Comparison of ENCODE assay signal across 8 cellular contexts in the genomic region with DNA sequence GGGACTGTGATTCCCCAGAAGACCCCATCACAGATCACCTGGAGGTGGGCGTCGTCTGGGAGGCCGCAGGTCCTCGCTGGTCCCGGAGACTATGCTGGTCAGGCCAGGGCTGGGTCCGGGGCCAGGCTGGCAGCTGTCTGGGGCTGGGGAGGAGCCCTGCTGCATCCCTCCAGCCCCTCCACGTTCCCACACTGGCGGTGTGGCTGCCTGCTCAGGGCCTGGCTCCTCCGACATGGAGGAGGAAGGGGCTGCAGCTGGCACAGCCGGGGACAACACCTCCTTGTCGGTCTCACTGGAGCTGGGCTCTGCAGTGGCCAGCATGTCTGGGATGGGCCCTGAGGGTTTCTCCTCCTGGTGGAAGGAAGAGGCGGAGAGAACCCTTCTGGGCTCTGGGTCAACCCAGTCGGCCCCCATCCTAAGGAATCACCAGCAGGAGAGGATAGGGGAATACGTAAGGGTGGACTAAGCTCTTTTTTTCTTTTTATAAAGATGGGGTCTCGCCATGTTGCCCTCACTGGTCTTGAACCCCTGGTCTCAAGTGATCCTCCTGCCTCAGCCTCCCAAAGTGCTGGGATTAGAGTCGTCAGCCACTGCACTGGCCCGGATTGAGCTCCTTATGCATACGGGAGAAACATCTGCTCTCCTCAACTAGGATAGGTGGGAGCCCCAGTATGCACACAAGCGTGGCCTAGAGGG.
DNase-seq lines count a peak whose midpoint lies in the region; TF ChIP-seq lines count a peak whose summit lies in the region.

No MANE protein-coding gene starts in this region.

- no peaks in the 10 kb centered on the region for H3K79me2 ChIP-seq in MM.1S (ENCODE audit: low read length)

- no peak for DNase-seq in MM.1S
- DNase-seq in NCI-H510A (lab: John Stamatoyannopoulos, UW) = no peak
- DNase-seq in NCI-H1930 (lab: John Stamatoyannopoulos, UW) = no peak
- no peak for DNase-seq in UCSD-AML1 (lab: John Stamatoyannopoulos, UW; ENCODE audit: unreplicated experiment)
- DNase-seq in NCI-H1417 treated with DMSO at 0.1 percent for 48 hours (lab: John Stamatoyannopoulos, UW) = no peak

- H3F3A ChIP-seq in MM.1S (ENCODE audit: insufficient read depth, low read length) = no peaks in the 10 kb centered on the region

- H3K27ac Mint-ChIP-seq in nephron = peak overlapping the region; percentile 97 to 99 (median 99)

- peaks cover 4% of the 10 kb centered on the region for H3K36me3 Mint-ChIP-seq in nephron (ENCODE audit: low read depth)

- peak overlapping the region; percentile 65 for H2AFZ ChIP-seq in MM.1S (ENCODE audit: low read length)

- H3K4me1 ChIP-seq in BLaER1 = peaks cover 29% of the 10 kb centered on the region
- H3K4me1 ChIP-seq in MM.1S (ENCODE audit: low read length) = no peaks in the 10 kb centered on the region
- H3K4me1 ChIP-seq in duodenal mucosa (ENCODE audit: control insufficient read depth in 1 of 2, insufficient read depth in 2 of 2, low read length in 2 of 2) = peaks cover 16 to 32% of the 10 kb centered on the region in 2 donors

- TF ChIP-seq CTCF in MM.1S (IDR thresholded peaks at IDR 0.05; ENCODE audit: low read length) (no peak), nephron (IDR thresholded peaks at IDR 0.05; ENCODE audit: unreplicated experiment in 3 of 3) (no peak)

- no peaks in the 10 kb centered on the region for H3K9me3 ChIP-seq in BLaER1
- H3K9me3 ChIP-seq in MM.1S (replicated peaks; ENCODE audit: insufficient read depth, low read length) = no peaks in the 10 kb centered on the region
- no peaks in the 10 kb centered on the region for H3K9me3 ChIP-seq in duodenal mucosa (ENCODE audit: control insufficient read depth in 1 of 2, low read length in 2 of 2)

- H3K27me3 ChIP-seq in BLaER1 = no peaks in the 10 kb centered on the region
- peaks cover 23% of the 10 kb centered on the region for H3K27me3 ChIP-seq in MM.1S (replicated peaks; ENCODE audit: insufficient read depth, low read length)
- H3K27me3 ChIP-seq in duodenal mucosa (ENCODE audit: control insufficient read depth in 1 of 2, insufficient read depth in 2 of 2, low read length in 2 of 2) = no peaks in the 10 kb centered on the region

- H3K4me2 ChIP-seq in BLaER1 (peak overlapping the region; percentile 87), MM.1S (ENCODE audit: low read depth, low read length) (peak overlapping the region; percentile 49; the same call in 1 of the 2 replicates)

- H3K27ac ChIP-seq in BLaER1 = peak overlapping the region; percentile 99
- peak overlapping the region; percentile 81; the same call in 1 of the 2 replicates for H3K27ac ChIP-seq in MM.1S (ENCODE audit: low read length)
- peak overlapping the region; percentile 97 for H3K27ac ChIP-seq in duodenal mucosa (ENCODE audit: low read depth, low read length)

- H3K27me3 Mint-ChIP-seq in nephron (ENCODE audit: low read depth) = peaks cover 5% of the 10 kb centered on the region

- peaks cover 10% of the 10 kb centered on the region for H3K4me1 Mint-ChIP-seq in nephron

- H3K9me3 Mint-ChIP-seq in nephron = no peaks in the 10 kb centered on the region

- H3K4me3 ChIP-seq in BLaER1 (peak overlapping the region; percentile 83), MM.1S (ENCODE audit: low read length) (peak overlapping the region; percentile 69), duodenal mucosa (ENCODE audit: low read depth in 1 of 2, low read length in 2 of 2) (peak overlapping the region; percentile 73 to 82)

- no peaks in the 10 kb centered on the region for H4K20me1 ChIP-seq in BLaER1
- H4K20me1 ChIP-seq in MM.1S (ENCODE audit: insufficient read depth, low read length) = no peaks in the 10 kb centered on the region

- H3K4me3 Mint-ChIP-seq in nephron = peak overlapping the region; percentile 92 to 97 (median 95)

- H3K36me3 ChIP-seq in BLaER1 (peaks cover 33% of the 10 kb centered on the region), MM.1S (replicated peaks; ENCODE audit: insufficient read depth, low read length) (no peaks in the 10 kb centered on the region), duodenal mucosa (ENCODE audit: control insufficient read depth in 1 of 2, insufficient read depth in 2 of 2, low read length in 2 of 2) (no peaks in the 10 kb centered on the region)

- H3K9ac ChIP-seq in BLaER1 (peak overlapping the region; percentile 99), MM.1S (ENCODE audit: low read length) (peak overlapping the region; percentile 93), duodenal mucosa (ENCODE audit: low read depth in 1 of 2, low read length in 2 of 2) (peak overlapping the region; percentile 75 to 80)

- H3K9me2 ChIP-seq in MM.1S (replicated peaks; ENCODE audit: insufficient read depth, low read length) = no peaks in the 10 kb centered on the region
